1 cellular context compared by ENCODE assay signal in genomic region chr3:99818818-99819217, GRCh38.
TF ChIP-seq lines count a peak whose summit lies in the region.

No MANE protein-coding gene starts in this region.

TF ChIP-seq in GM12878, 131 proteins besides CTCF, POLR2A, EP300 and RAD21 (continued from another document):
- no peak for TF ChIP-seq E2F4 (IDR thresholded peaks at IDR 0.05; ENCODE audit: low read depth, low read length)
